ENCODE assay signal across 28 cellular contexts in the genomic region with DNA sequence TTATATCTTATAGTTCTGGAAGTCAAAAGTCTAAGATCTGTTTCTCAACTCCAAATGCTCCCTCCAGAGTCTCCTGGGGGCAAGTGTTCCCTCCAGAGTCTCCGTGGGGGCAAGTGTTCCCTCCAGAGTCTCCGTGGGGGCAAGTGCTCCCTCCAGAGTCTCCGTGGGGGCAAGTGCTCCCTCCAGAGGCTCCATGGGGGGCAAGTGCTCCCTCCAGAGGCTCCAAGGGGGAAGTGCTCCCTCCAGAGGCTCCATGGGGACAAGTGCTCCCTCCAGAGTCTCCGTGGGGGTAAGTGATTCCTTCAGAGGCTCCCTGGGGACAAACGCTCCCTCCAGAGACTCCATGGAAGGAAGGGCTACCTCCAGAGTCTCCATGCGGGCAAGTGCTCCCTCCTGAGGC. TPM values are rescaled to one million over a fixed set of nuclear protein-coding genes. Genes with fewer than 3 reads are reported as not detected.
DNase-seq lines count a peak whose midpoint lies in the region; ATAC-seq and TF ChIP-seq lines count a peak whose summit lies in the region.
"Had no signal": no experiment of that assay in that cellular context is flagged by ENCODE, and none has a peak within 500 bp of the region (broad histone marks: within the 10 kb centered on the region; RNA-seq: fewer than 3 reads in every experiment).

No MANE protein-coding gene starts in this region.

- ATAC-seq in HG02885 (IDR thresholded peaks at IDR 0.05; ENCODE audit: poor library complexity, unreplicated experiment) (no peak), GM18868 (IDR thresholded peaks at IDR 0.05; ENCODE audit: unreplicated experiment) (no peak), GM19463 (IDR thresholded peaks at IDR 0.05; ENCODE audit: unreplicated experiment) (no peak)
- ATAC-seq: left cardiac atrium; stimulated activated naive CD8-positive, alpha-beta T cell treated with anti-CD3 and anti-CD28 coated beads, Interleukin-15, Interleukin-2, amounts not matched to agents 100 U/mL and 50 U/mL, for 24 hours; upper lobe of right lung had no signal

- TF ChIP-seq CTCF in AG09309 (IDR thresholded peaks at IDR 0.05; ENCODE audit: control insufficient read depth, insufficient read depth, low read depth, low read length, missing control alignments) (peak; percentile 13), HFF-Myc (IDR thresholded peaks at IDR 0.05; ENCODE audit: low read depth, low read length, missing control alignments) (peak; percentile 17), WI38 (IDR thresholded peaks at IDR 0.05; ENCODE audit: low read depth, low read length) (0 out of 2 replicates have a peak, but pooled peaks have one; percentile 3), fibroblast of mammary gland (conservative IDR thresholded peaks at IDR 0.05; ENCODE audit: control insufficient read depth, insufficient read depth, low read depth, low read length) (peak; percentile 19), lower leg skin (IDR thresholded peaks at IDR 0.05) (no peak)

- WGBS in lower leg skin, 2 donors: 73 to 85% methylated on average over 6 of the region's 6 CpGs

- intact Hi-C loops in lower leg skin (cut with DNase I; ENCODE audit: low total_unique reads): no loop called here

- DNase-seq in AG09309 (ENCODE audit: low read depth) (no peak), HFF-Myc (ENCODE audit: extremely low read depth, low read depth) (no peak), fibroblast of mammary gland (ENCODE audit: low read depth) (peak; percentile 30), lower leg skin (ENCODE audit: low spot score in 2 of 2) (no peak)
- DNase-seq: activated CD4-positive, alpha-beta T cell treated with anti-CD3 and anti-CD28 coated beads, Interleukin-2, amount 10 ng/mL, durations not matched to agents 7 days and 5 days; activated gamma-delta T cell; activated T-cell treated with anti-CD3 and anti-CD28 coated beads, Interleukin-2, amount 50 U/mL, for 24 hours; Calu3; DND-41; GF-D8; hypothalamus; left cardiac atrium; MM.1S; NCI-H1417 treated with DMSO at 0.1 percent for 48 hours; NCI-H2081; NCI-H345; NCI-H748 treated with DMSO at 0.1 percent for 48 hours; nephron progenitor cell; small intestine; stimulated activated naive CD8-positive, alpha-beta T cell treated with anti-CD3 and anti-CD28 coated beads, Interleukin-15, Interleukin-2, amounts not matched to agents 100 U/mL and 50 U/mL, for 24 hours; upper lobe of right lung had no signal

- no peak for TF ChIP-seq POLR2A in lower leg skin (IDR thresholded peaks at IDR 0.05)

- H3K4me3 ChIP-seq in AG09309 (ENCODE audit: control insufficient read depth, low read depth, low read length) (no peak overlapping the region), HFF-Myc (replicated peaks; ENCODE audit: low read depth, low read length) (no peak overlapping the region), WI38 (ENCODE audit: low read depth, low read length) (no peak overlapping the region), fibroblast of mammary gland (ENCODE audit: control insufficient read depth, low read depth, low read length) (no peak overlapping the region), lower leg skin (ENCODE audit: low read depth, poor library complexity, severe bottlenecking) (no peak overlapping the region)
- H3K4me3 ChIP-seq: ascending aorta, upper lobe of right lung had no signal

RNA-seq across cellular contexts. Expression of gene THBS2, which starts 34.0 kb away (rescaled TPM):
- total RNA-seq in lower leg skin: 100 to 1,000 TPM in 2 of 4 donors, 10 to 100 TPM in 2; 72.1 to 135 (median 103) TPM
- total RNA-seq: activated CD4-positive, alpha-beta T cell treated with anti-CD3 and anti-CD28 coated beads, Interleukin-2, amount 10 ng/mL, durations not matched to agents 7 days and 5 days; Calu3; dermis microvascular lymphatic vessel endothelial cell; HT-29 had no signal

Comparison
In these comparisons a context has a peak if more than half of its experiments do, and no peak if none do; other contexts are left out.
1. CTCF ChIP-seq: peak in AG09309 (single experiment), HFF-Myc (single experiment), WI38 (single experiment) and fibroblast of mammary gland (single experiment); none in lower leg skin (0 of 3).